1 cellular context compared by ENCODE assay signal in genomic region chr5:32330126-32330971, GRCh38.
TF ChIP-seq lines count a peak whose summit lies in the region.

No MANE protein-coding gene starts in this region.

TF ChIP-seq in HEK293T, 16 proteins besides CTCF, POLR2A, EP300 and RAD21:
- no peak for TF ChIP-seq PKNOX1 (IDR thresholded peaks at IDR 0.05)
- no peak for TF ChIP-seq NFRKB (IDR thresholded peaks at IDR 0.05)
